19 cellular contexts compared by ENCODE assay signal in genomic region chr17:65043802-65044201, GRCh38. TPM values are rescaled to one million over a fixed set of nuclear protein-coding genes. Genes with fewer than 3 reads are reported as not detected.
A peak's percentile ranks its signal among the peaks of the same experiment; 100 is the strongest.
DNase-seq lines count a peak whose midpoint lies in the region; FAIRE-seq and TF ChIP-seq lines count a peak whose summit lies in the region.
"Had no signal": no experiment of that assay in that cellular context is flagged by ENCODE, and none has a peak within 500 bp of the region (broad histone marks: within the 10 kb centered on the region; RNA-seq: fewer than 3 reads in every experiment).

No MANE protein-coding gene starts in this region.

- H2BK12ac ChIP-seq in trophoblast cell (ENCODE audit: low read length), result no peak overlapping the region

- H3K4me3 ChIP-seq in Karpas-422 (ENCODE audit: low read length), result no peak overlapping the region
- no peak overlapping the region for H3K4me3 ChIP-seq in astrocyte (ENCODE audit: insufficient read depth, low read depth, low read length)
- no peak overlapping the region for H3K4me3 ChIP-seq in trophoblast cell (ENCODE audit: low read depth, low read length)
- H3K4me3 ChIP-seq: BLaER1 treated with 17β-estradiol and CSF1 and Interleukin-3, amounts not matched to agents 10 nM and 100 nM; hepatocyte; thoracic aorta had no signal

- no peak for FAIRE-seq in astrocyte (lab: Jason Lieb, UNC)

- H2AK5ac ChIP-seq in trophoblast cell (ENCODE audit: low read length), result no peak overlapping the region

- no peak overlapping the region for H3K14ac ChIP-seq in trophoblast cell (ENCODE audit: low read length)

- TF ChIP-seq CTCF in astrocyte (IDR thresholded peaks at IDR 0.05; ENCODE audit: insufficient read depth, low read depth, low read length) (no peak), chondrocyte (IDR thresholded peaks at IDR 0.05) (no peak)

- H4K8ac ChIP-seq in trophoblast cell (ENCODE audit: low read depth, low read length), result no peak overlapping the region

- H3K27me3 Mint-ChIP-seq in T-helper 2 cell treated with Interferon-gamma antibody and Interleukin-4, amounts not matched to agents 5 μg/mL and 100 μg/mL, for 36 hours (ENCODE audit: low read depth), result no peaks in the 10 kb centered on the region
- H3K27me3 Mint-ChIP-seq in astrocyte (ENCODE audit: low read depth, unreplicated experiment), result no peaks in the 10 kb centered on the region
- no peaks in the 10 kb centered on the region for H3K27me3 Mint-ChIP-seq in chondrocyte (ENCODE audit: low read depth)

- H3K23ac ChIP-seq in trophoblast cell (ENCODE audit: low read length), result no peak overlapping the region

- no peak overlapping the region for H3K4me3 Mint-ChIP-seq in T-helper 2 cell treated with Interferon-gamma antibody and Interleukin-4, amounts not matched to agents 5 μg/mL and 100 μg/mL, for 36 hours
- H3K4me3 Mint-ChIP-seq in astrocyte (ENCODE audit: unreplicated experiment) (no peak overlapping the region), chondrocyte (ENCODE audit: unreplicated experiment) (no peak overlapping the region)

- H3K4ac ChIP-seq in trophoblast cell (ENCODE audit: low read depth, low read length), result peak overlapping the region; percentile 88

- WGBS in trophoblast cell (ENCODE audit: extremely low coverage, insufficient coverage, insufficient read length), result no CpG with 5 or more reads among the region's 6 CpGs

- no peaks in the 10 kb centered on the region for H3K9me3 Mint-ChIP-seq in T-helper 2 cell treated with Interferon-gamma antibody and Interleukin-4, amounts not matched to agents 5 μg/mL and 100 μg/mL, for 36 hours
- H3K9me3 Mint-ChIP-seq in astrocyte (ENCODE audit: unreplicated experiment) (no peaks in the 10 kb centered on the region), chondrocyte (ENCODE audit: low read depth) (no peaks in the 10 kb centered on the region)

- H3K9me3 ChIP-seq in Karpas-422 (ENCODE audit: low read length), result no peaks in the 10 kb centered on the region
- H3K9me3 ChIP-seq in astrocyte (ENCODE audit: insufficient read depth, low read depth, low read length), result no peaks in the 10 kb centered on the region
- no peaks in the 10 kb centered on the region for H3K9me3 ChIP-seq in trophoblast cell (ENCODE audit: insufficient read depth, low read depth, low read length)
- H3K9me3 ChIP-seq: BLaER1 treated with 17β-estradiol and CSF1 and Interleukin-3, amounts not matched to agents 10 nM and 100 nM; thoracic aorta had no signal

- H4K20me1 ChIP-seq in Karpas-422 (ENCODE audit: insufficient read depth, low read depth, low read length), result 0 out of 2 replicates have a peak, but pooled peaks cover 3% of the 10 kb centered on the region
- H4K20me1 ChIP-seq in astrocyte (ENCODE audit: insufficient read depth, low read length), result peaks cover 69% of the 10 kb centered on the region

- H3K27ac ChIP-seq in Karpas-422 (ENCODE audit: low read length) (peak overlapping the region; percentile 31), astrocyte (ENCODE audit: low read depth, low read length) (no peak overlapping the region), trophoblast cell (ENCODE audit: low read depth, low read length) (no peak overlapping the region)
- H3K27ac ChIP-seq: 22Rv1, hepatocyte, thoracic aorta had no signal

- H2BK120ac ChIP-seq in trophoblast cell (ENCODE audit: insufficient read depth, low read length, poor library complexity), result no peak overlapping the region

- H3K79me1 ChIP-seq in trophoblast cell (ENCODE audit: low read length), result no peaks in the 10 kb centered on the region

- H3K36me3 Mint-ChIP-seq in T-helper 2 cell treated with Interferon-gamma antibody and Interleukin-4, amounts not matched to agents 5 μg/mL and 100 μg/mL, for 36 hours (ENCODE audit: low read depth), result peaks cover 65% of the 10 kb centered on the region
- H3K36me3 Mint-ChIP-seq in astrocyte (ENCODE audit: low read depth, unreplicated experiment) (peaks cover 17% of the 10 kb centered on the region), chondrocyte (ENCODE audit: low read depth) (peaks cover 17% of the 10 kb centered on the region)

- no peak overlapping the region for H4K12ac ChIP-seq in trophoblast cell (ENCODE audit: low read depth, low read length)

- peaks cover 58% of the 10 kb centered on the region for H3K4me1 Mint-ChIP-seq in T-helper 2 cell treated with Interferon-gamma antibody and Interleukin-4, amounts not matched to agents 5 μg/mL and 100 μg/mL, for 36 hours (ENCODE audit: low read depth)
- peaks cover 14% of the 10 kb centered on the region for H3K4me1 Mint-ChIP-seq in astrocyte (ENCODE audit: low read depth, unreplicated experiment)
- peaks cover 38% of the 10 kb centered on the region for H3K4me1 Mint-ChIP-seq in chondrocyte (ENCODE audit: low read depth)

- H3K79me2 ChIP-seq in Karpas-422 (ENCODE audit: low read length) (peaks cover 99% of the 10 kb centered on the region), astrocyte (ENCODE audit: insufficient read depth, low read length) (peaks cover 100% of the 10 kb centered on the region), trophoblast cell (ENCODE audit: control insufficient read depth, insufficient read depth, low read length, poor library complexity) (peaks cover 5% of the 10 kb centered on the region)

- H3K9ac ChIP-seq in Karpas-422 (ENCODE audit: low read length), result no peak overlapping the region
- no peak overlapping the region for H3K9ac ChIP-seq in astrocyte (ENCODE audit: low read length)
- H3K9ac ChIP-seq in trophoblast cell (ENCODE audit: low read length), result no peak overlapping the region

- H3K4me2 ChIP-seq in Karpas-422 (ENCODE audit: low read depth, low read length, poor library complexity, severe bottlenecking), result no peak overlapping the region
- H3K4me2 ChIP-seq in astrocyte (ENCODE audit: low read length), result no peak overlapping the region
- no peak overlapping the region for H3K4me2 ChIP-seq in trophoblast cell (ENCODE audit: low read length)
- H3K4me2 ChIP-seq: hepatocyte had no signal

- no peak overlapping the region for H2AFZ ChIP-seq in Karpas-422 (ENCODE audit: low read length)
- H2AFZ ChIP-seq in astrocyte (ENCODE audit: low read depth, low read length), result no peak overlapping the region
- no peak overlapping the region for H2AFZ ChIP-seq in trophoblast cell (ENCODE audit: insufficient read depth, low read length, poor library complexity)
- H2AFZ ChIP-seq: hepatocyte had no signal

- H3K36me3 ChIP-seq in Karpas-422 (ENCODE audit: insufficient read depth, low read length) (peaks cover 94% of the 10 kb centered on the region), astrocyte (ENCODE audit: insufficient read depth, low read length) (peaks cover 16% of the 10 kb centered on the region), trophoblast cell (ENCODE audit: control insufficient read depth in 1 of 2, insufficient read depth in 2 of 2, low read length in 2 of 2) (peaks cover 14 to 15% of the 10 kb centered on the region in 2 experiments)
- H3K36me3 ChIP-seq: thoracic aorta had no signal

- peak overlapping the region; percentile 53 for H3K27ac Mint-ChIP-seq in T-helper 2 cell treated with Interferon-gamma antibody and Interleukin-4, amounts not matched to agents 5 μg/mL and 100 μg/mL, for 36 hours
- peak overlapping the region; percentile 20 for H3K27ac Mint-ChIP-seq in astrocyte (ENCODE audit: unreplicated experiment)
- no peak overlapping the region for H3K27ac Mint-ChIP-seq in chondrocyte (ENCODE audit: unreplicated experiment)

- H3K18ac ChIP-seq in trophoblast cell (ENCODE audit: low read length), result no peak overlapping the region

- H3K27me3 ChIP-seq in Karpas-422 (ENCODE audit: low read length) (no peaks in the 10 kb centered on the region), astrocyte (ENCODE audit: insufficient read depth, low read length) (no peaks in the 10 kb centered on the region), trophoblast cell (ENCODE audit: insufficient read depth, low read length) (no peaks in the 10 kb centered on the region)
- H3K27me3 ChIP-seq: BLaER1 treated with 17β-estradiol and CSF1 and Interleukin-3, amounts not matched to agents 10 nM and 100 nM; hepatocyte had no signal

- H3K4me1 ChIP-seq in Karpas-422 (ENCODE audit: low read length) (peaks cover 82% of the 10 kb centered on the region), astrocyte (ENCODE audit: insufficient read depth, low read length) (no peaks in the 10 kb centered on the region), trophoblast cell (ENCODE audit: control insufficient read depth in 1 of 2, insufficient read depth in 2 of 2, low read length in 2 of 2) (peaks cover 5% of the 10 kb centered on the region in 2 experiments)

- DNase-seq in T-helper 2 cell treated with Interferon-gamma antibody and Interleukin-4, amounts not matched to agents 5 μg/mL and 100 μg/mL, for 36 hours (ENCODE audit: low spot score), result no peak
- DNase-seq in T-helper 2 cell, result no peak
- no peak for DNase-seq in Karpas-422
- DNase-seq in astrocyte (ENCODE audit: low read depth), result no peak
- DNase-seq in trophoblast cell, result no peak
- DNase-seq in chondrocyte (ENCODE audit: low spot score), result no peak
- DNase-seq in Kasumi-1 (lab: John Stamatoyannopoulos, UW), result no peak
- no peak for DNase-seq in GDM1 (lab: John Stamatoyannopoulos, UW)
- DNase-seq: DMS79 treated with DMSO at 0.1 percent for 48 hours; effector memory CD4-positive, alpha-beta T cell; midbrain; NCI-H2107; NCI-H526 treated with DMSO at 0.1 percent for 48 hours; occipital lobe; stimulated activated CD4-positive, alpha-beta T cell treated with anti-CD3 and anti-CD28 coated beads, Interleukin-2, amount 100 ng/mL, for 24 hours had no signal

- H3K9me2 ChIP-seq in Karpas-422 (replicated peaks; ENCODE audit: insufficient read depth, low read length), result no peaks in the 10 kb centered on the region

- H4K91ac ChIP-seq in trophoblast cell (ENCODE audit: low read depth, low read length), result no peak overlapping the region

- no peak overlapping the region for H2BK5ac ChIP-seq in trophoblast cell (ENCODE audit: low read depth, low read length, poor library complexity)

RNA-seq across cellular contexts. Expression of gene GNA13, which starts 12.7 kb away (rescaled TPM):
- total RNA-seq in Karpas-422 (2014; rRNA removed; shearing (Covaris generic); ENCODE audit: low replicate concordance), result 123 and 352 TPM in 2 replicates
- total RNA-seq in astrocyte (63.6 and 65.2 TPM in 2 replicates), chondrocyte (44.5 to 63.9 TPM (median 61.9 TPM) in 3 replicates)
- polyA plus RNA-seq in trophoblast cell (2013), result 86.8 and 89.6 TPM in 2 replicates
